1 cellular context compared by ENCODE assay signal in genomic region chr12:89566615-89567014, GRCh38.
TF ChIP-seq lines count a peak whose summit lies in the region.

No MANE protein-coding gene starts in this region.

TF ChIP-seq in SK-N-SH, 30 proteins besides CTCF, POLR2A, EP300 and RAD21 (continued from another document):
- TF ChIP-seq PBX3 (IDR thresholded peaks at IDR 0.05) (no peak), RXRA (IDR thresholded peaks at IDR 0.05; ENCODE audit: borderline replicate concordance, low read depth) (no peak), POLR2AphosphoS5 (IDR thresholded peaks at IDR 0.05; ENCODE audit: low read depth, low read length) (no peak), RFX5 (IDR thresholded peaks at IDR 0.05; ENCODE audit: low read length) (no peak)
